In the genomic region with DNA sequence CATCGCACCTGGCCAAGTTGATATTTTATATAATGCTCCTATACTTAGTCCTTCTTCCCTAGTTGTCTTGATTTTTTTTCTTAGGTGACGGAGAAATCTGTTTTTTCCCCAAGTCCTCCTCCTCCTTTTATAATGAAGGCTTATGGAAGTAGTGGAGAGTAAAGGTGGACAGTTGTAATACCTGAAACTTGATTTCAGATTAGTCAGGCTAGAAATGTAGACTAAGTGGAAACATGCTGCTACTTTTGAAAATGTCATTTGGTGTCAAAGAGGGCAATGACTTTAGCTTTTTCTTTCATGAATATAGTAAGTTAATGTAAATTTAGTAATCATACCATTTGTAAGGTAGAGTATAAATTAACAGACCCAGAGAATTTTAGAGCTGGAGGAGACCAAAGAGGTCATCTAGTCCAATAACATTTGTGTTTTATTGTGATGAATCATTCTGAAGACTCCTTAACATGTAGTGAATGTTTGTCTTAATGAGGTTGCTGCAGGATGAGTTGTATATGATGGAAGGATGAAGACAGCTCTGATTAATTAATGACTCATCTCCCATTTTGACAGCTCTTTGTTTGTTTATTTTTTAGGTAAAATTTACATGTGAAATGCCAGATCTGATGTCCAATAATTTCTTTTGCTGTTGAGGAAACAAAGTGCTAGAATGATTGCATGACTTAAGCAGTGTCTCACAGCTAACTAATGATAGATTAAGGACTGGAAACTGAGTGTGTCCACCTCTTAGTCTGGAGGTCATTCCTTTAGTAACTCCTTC, we compare ENCODE assay signal across 15 cellular contexts. TPM values are rescaled to one million over a fixed set of nuclear protein-coding genes. Genes with fewer than 3 reads are reported as not detected.
DNase-seq lines count a peak whose midpoint lies in the region; ATAC-seq and TF ChIP-seq lines count a peak whose summit lies in the region.
"Had no signal": no experiment of that assay in that cellular context is flagged by ENCODE, and none has a peak within 500 bp of the region (broad histone marks: within the 10 kb centered on the region; RNA-seq: fewer than 3 reads in every experiment).

No MANE protein-coding gene starts in this region.

- peak overlapping the region; percentile 54 for H3K4me3 Mint-ChIP-seq in activated T-helper 17 cell treated with anti-CD3 and anti-CD28 coated beads, Interleukin-2, amount 50 U/mL, for 72 hours
- no peak overlapping the region for H3K4me3 Mint-ChIP-seq in nephron progenitor cell
- H3K4me3 Mint-ChIP-seq: type B pancreatic cell had no signal

- CTCF ChIA-PET in HEK293 (lab: Yijun Ruan, JAX) = interaction anchor here (0.9 to 1.2 kb wide), 2 partner anchors 9 to 65 kb away, joined by 3 read pairs; no protein-coding TSS in a partner anchor

- peak overlapping the region; percentile 81 for H3K27ac Mint-ChIP-seq in activated T-helper 17 cell treated with anti-CD3 and anti-CD28 coated beads, Interleukin-2, amount 50 U/mL, for 72 hours
- H3K27ac Mint-ChIP-seq in nephron progenitor cell = no peak overlapping the region
- H3K27ac Mint-ChIP-seq: type B pancreatic cell had no signal

- POLR2A ChIA-PET in HEK293 (lab: Yijun Ruan, JAX) = interaction anchor here (0.6 to 1.0 kb wide), 4 partner anchors 8 to 101 kb away, joined by 3 to 6 read pairs (median 4); a partner anchor contains a TSS

- H3K27me3 ChIP-seq in MG63 = no peaks in the 10 kb centered on the region
- H3K27me3 ChIP-seq: BLaER1 had no signal

- in situ Hi-C loops in Caki2 (cut with HindIII; ENCODE audit: low pct_unique_long_range_greater_than_20kb, low sequenced_read_pairs) = no loop called here

- H3K27me3 Mint-ChIP-seq in activated T-helper 17 cell treated with anti-CD3 and anti-CD28 coated beads, Interleukin-2, amount 50 U/mL, for 72 hours = no peaks in the 10 kb centered on the region
- H3K27me3 Mint-ChIP-seq in nephron progenitor cell (ENCODE audit: low read depth, poor library complexity) = peaks cover 3% of the 10 kb centered on the region
- H3K27me3 Mint-ChIP-seq: effector memory CD8-positive, alpha-beta T cell; type B pancreatic cell had no signal

- no peak overlapping the region for H3K27ac ChIP-seq in HEK293 (ENCODE audit: extremely low read depth, low read depth, low read length)
- H3K27ac ChIP-seq: BLaER1, prostate gland had no signal

- DNase-seq in Caki2 (ENCODE audit: low read depth) (peak; percentile 62), kidney glomerular epithelial cell (lab: John Stamatoyannopoulos, UW) (peak; percentile 17), nephron progenitor cell (no peak), MG63 (no peak), NAMALWA (ENCODE audit: low spot score) (no peak)
- DNase-seq: DMS79; effector memory CD8-positive, alpha-beta T cell; NCI-H146; NCI-H446 treated with DMSO at 0.1 percent for 48 hours had no signal

- no peaks in the 10 kb centered on the region for H3K9me3 Mint-ChIP-seq in activated T-helper 17 cell treated with anti-CD3 and anti-CD28 coated beads, Interleukin-2, amount 50 U/mL, for 72 hours
- H3K9me3 Mint-ChIP-seq in nephron progenitor cell = peaks cover 37% of the 10 kb centered on the region
- H3K9me3 Mint-ChIP-seq: effector memory CD8-positive, alpha-beta T cell; type B pancreatic cell had no signal

- TF ChIP-seq CTCF in HEK293 (tag by site-specific recombination; IDR thresholded peaks at IDR 0.05) (no peak), nephron progenitor cell (IDR thresholded peaks at IDR 0.05) (no peak)

- peak; percentile 92 for ATAC-seq in activated T-helper 17 cell treated with anti-CD3 and anti-CD28 coated beads, Interleukin-2, amount 50 U/mL, for 72 hours (replicated peaks)
- ATAC-seq: effector memory CD8-positive, alpha-beta T cell; HepG2 had no signal

- H3K4me3 ChIP-seq in HEK293 (ENCODE audit: low read depth, low read length) (no peak overlapping the region), MG63 (no peak overlapping the region)
- H3K4me3 ChIP-seq: BLaER1, prostate gland had no signal

- H3K9me3 ChIP-seq in HEK293 (ENCODE audit: control insufficient read depth, insufficient read depth, low read depth, low read length) (no peaks in the 10 kb centered on the region), MG63 (no peaks in the 10 kb centered on the region; the same call in 1 of the 2 replicates)
- H3K9me3 ChIP-seq: prostate gland had no signal

- H3K36me3 ChIP-seq in HEK293 (ENCODE audit: control insufficient read depth in 2 of 2, insufficient read depth in 1 of 2, low read length in 2 of 2) (peaks cover 0 to 10% of the 10 kb centered on the region in 2 experiments; a peak in 1 of 3 replicates), MG63 (peaks cover 17% of the 10 kb centered on the region)
- H3K36me3 ChIP-seq: prostate gland had no signal

- peaks cover 42% of the 10 kb centered on the region for H3K4me1 Mint-ChIP-seq in activated T-helper 17 cell treated with anti-CD3 and anti-CD28 coated beads, Interleukin-2, amount 50 U/mL, for 72 hours
- H3K4me1 Mint-ChIP-seq in nephron progenitor cell = peaks cover 16% of the 10 kb centered on the region

- H3K36me3 Mint-ChIP-seq in activated T-helper 17 cell treated with anti-CD3 and anti-CD28 coated beads, Interleukin-2, amount 50 U/mL, for 72 hours (ENCODE audit: low read depth) = peaks cover 60% of the 10 kb centered on the region
- peaks cover 85% of the 10 kb centered on the region for H3K36me3 Mint-ChIP-seq in nephron progenitor cell (ENCODE audit: low read depth)

- H3K4me1 ChIP-seq in HEK293 (ENCODE audit: control insufficient read depth, insufficient read depth, low read length) = no peaks in the 10 kb centered on the region; the same call in 1 of the 2 replicates
- H3K4me1 ChIP-seq: BLaER1, prostate gland had no signal

TF ChIP-seq in HEK293, 187 proteins besides CTCF, POLR2A, EP300 and RAD21 (continues in another document):
- no peak for TF ChIP-seq SALL2 (tag by site-specific recombination; IDR thresholded peaks at IDR 0.05; ENCODE audit: borderline replicate concordance)
- TF ChIP-seq, protein P1, sequence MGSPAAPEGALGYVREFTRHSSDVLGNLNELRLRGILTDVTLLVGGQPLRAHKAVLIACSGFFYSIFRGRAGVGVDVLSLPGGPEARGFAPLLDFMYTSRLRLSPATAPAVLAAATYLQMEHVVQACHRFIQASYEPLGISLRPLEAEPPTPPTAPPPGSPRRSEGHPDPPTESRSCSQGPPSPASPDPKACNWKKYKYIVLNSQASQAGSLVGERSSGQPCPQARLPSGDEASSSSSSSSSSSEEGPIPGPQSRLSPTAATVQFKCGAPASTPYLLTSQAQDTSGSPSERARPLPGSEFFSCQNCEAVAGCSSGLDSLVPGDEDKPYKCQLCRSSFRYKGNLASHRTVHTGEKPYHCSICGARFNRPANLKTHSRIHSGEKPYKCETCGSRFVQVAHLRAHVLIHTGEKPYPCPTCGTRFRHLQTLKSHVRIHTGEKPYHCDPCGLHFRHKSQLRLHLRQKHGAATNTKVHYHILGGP (tag by site-specific recombination; IDR thresholded peaks at IDR 0.05) = peak; percentile 82; the same call in 1 of the 2 replicates
- TF ChIP-seq ZNF423 (tag by site-specific recombination; IDR thresholded peaks at IDR 0.05) = no peak
- no peak for TF ChIP-seq ZNF433 (tag by site-specific recombination; IDR thresholded peaks at IDR 0.05; ENCODE audit: low read depth)
- TF ChIP-seq, protein P2, sequence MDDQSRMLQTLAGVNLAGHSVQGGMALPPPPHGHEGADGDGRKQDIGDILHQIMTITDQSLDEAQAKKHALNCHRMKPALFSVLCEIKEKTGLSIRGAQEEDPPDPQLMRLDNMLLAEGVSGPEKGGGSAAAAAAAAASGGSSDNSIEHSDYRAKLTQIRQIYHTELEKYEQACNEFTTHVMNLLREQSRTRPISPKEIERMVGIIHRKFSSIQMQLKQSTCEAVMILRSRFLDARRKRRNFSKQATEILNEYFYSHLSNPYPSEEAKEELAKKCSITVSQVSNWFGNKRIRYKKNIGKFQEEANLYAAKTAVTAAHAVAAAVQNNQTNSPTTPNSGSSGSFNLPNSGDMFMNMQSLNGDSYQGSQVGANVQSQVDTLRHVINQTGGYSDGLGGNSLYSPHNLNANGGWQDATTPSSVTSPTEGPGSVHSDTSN (CRISPR knock-in tag; IDR thresholded peaks at IDR 0.05) = no peak
- no peak for TF ChIP-seq ZNF473 (tag by site-specific recombination; IDR thresholded peaks at IDR 0.05)
- peak; percentile 50; the same call in 1 of the 2 replicates for TF ChIP-seq ZNF366 (tag by site-specific recombination; conservative IDR thresholded peaks at IDR 0.05)
- 0 out of 2 replicates have a peak, but pooled peaks have one; percentile 11 for TF ChIP-seq GLI2 (tag by site-specific recombination; IDR thresholded peaks at IDR 0.05; ENCODE audit: borderline replicate concordance, low read depth)
- TF ChIP-seq ZNF629 (tag by site-specific recombination; IDR thresholded peaks at IDR 0.05) = 0 out of 2 replicates have a peak, but pooled peaks have one; percentile 28
- peak; percentile 47; the same call in 1 of the 2 replicates for TF ChIP-seq ZEB2 (tag by site-specific recombination; IDR thresholded peaks at IDR 0.05)

RNA-seq across cellular contexts. Expression of a gene that starts 8.7 kb away (rescaled TPM):
- total RNA-seq in Caki2 (2014; rRNA removed; shearing (Covaris generic); ENCODE audit: low replicate concordance) = 43.5 and 50.0 TPM in 2 replicates
- total RNA-seq in activated T-helper 17 cell treated with anti-CD3 and anti-CD28 coated beads, Interleukin-2, amount 50 U/mL, for 72 hours = 100 to 1,000 TPM in 1 of 2 donors, 10 to 100 TPM in 1; 60.3 to 100 TPM
- total RNA-seq in MG63 (2014; rRNA removed; shearing (Covaris generic); ENCODE audit: low replicate concordance) = 47.2 and 60.3 TPM in 2 replicates

Comparison
In these comparisons a context has a peak if more than half of its experiments do, and no peak if none do; other contexts are left out.
1. DNase-seq: peak in Caki2 (single experiment) and kidney glomerular epithelial cell (single experiment); none in nephron progenitor cell (single experiment), MG63 (single experiment) and NAMALWA (single experiment).